In the genomic region with DNA sequence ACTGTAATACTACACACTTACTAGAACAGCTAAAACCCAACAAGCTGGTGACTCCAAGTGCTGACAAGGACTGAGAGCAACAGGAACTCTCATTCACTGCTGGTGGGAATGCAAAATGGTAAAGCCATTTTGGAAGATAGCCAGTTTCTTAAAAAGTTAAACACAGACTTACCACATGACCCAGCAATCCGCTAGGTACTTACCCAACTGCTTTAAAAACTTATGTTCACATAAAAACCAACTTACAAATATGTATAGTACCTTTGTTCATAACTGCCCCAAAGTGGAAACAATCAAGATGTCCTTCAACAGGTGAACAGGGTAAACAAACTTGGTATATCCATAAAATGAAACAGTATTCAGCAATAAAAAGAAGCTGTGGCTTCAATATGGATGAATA, we compare ENCODE assay signal across 20 cellular contexts.
DNase-seq lines count a peak whose midpoint lies in the region; ATAC-seq, FAIRE-seq and TF ChIP-seq lines count a peak whose summit lies in the region.
"Had no signal": no experiment of that assay in that cellular context is flagged by ENCODE, and none has a peak within 500 bp of the region (broad histone marks: within the 10 kb centered on the region; RNA-seq: fewer than 3 reads in every experiment).

No MANE protein-coding gene starts in this region.

- H3K36me3 ChIP-seq in HepG2 (replicated peaks in 1 of 2; ENCODE audit: control insufficient read depth in 1 of 2, insufficient read depth in 2 of 2, low read length in 2 of 2) (no peaks in the 10 kb centered on the region), right lobe of liver (no peaks in the 10 kb centered on the region), sigmoid colon (no peaks in the 10 kb centered on the region)

- H3K4me2 ChIP-seq in HepG2 (ENCODE audit: low read depth, low read length) = no peak overlapping the region
- H3K4me2 ChIP-seq: BLaER1 had no signal

- TF ChIP-seq EP300 in HepG2 (IDR thresholded peaks at IDR 0.05; ENCODE audit: low read depth in 2 of 2, low read length in 2 of 2) (peak in 1 of 2 experiments; percentile 35; a peak in 2 of 4 replicates), HepG2 (CRISPR knock-in tag; IDR thresholded peaks at IDR 0.05; ENCODE audit: borderline replicate concordance) (no peak), sigmoid colon (IDR thresholded peaks at IDR 0.05) (no peak)

- no peak for TF ChIP-seq RAD21 in HepG2 (CRISPR knock-in tag; IDR thresholded peaks at IDR 0.05)

- no peak overlapping the region for H3K4me3 ChIP-seq in HepG2 (replicated peaks in 1 of 3; ENCODE audit: insufficient read depth in 1 of 3, low read depth in 2 of 3, low read length in 3 of 3)
- H3K4me3 ChIP-seq in right lobe of liver = no peak overlapping the region
- no peak overlapping the region for H3K4me3 ChIP-seq in choroid plexus epithelial cell (ENCODE audit: low read depth, low read length)
- H3K4me3 ChIP-seq in sigmoid colon = no peak overlapping the region
- H3K4me3 ChIP-seq: BLaER1, GM23248 had no signal

- no peaks in the 10 kb centered on the region for H3K9me3 ChIP-seq in HepG2 (ENCODE audit: low read length)
- H3K9me3 ChIP-seq in right lobe of liver = no peaks in the 10 kb centered on the region
- H3K9me3 ChIP-seq in sigmoid colon = no peaks in the 10 kb centered on the region
- H3K9me3 ChIP-seq: BLaER1, Caco-2 had no signal

- DNase-seq in HepG2 (ENCODE audit: low spot score) = peak; percentile 66
- DNase-seq in right lobe of liver = no peak
- DNase-seq in amniotic epithelial cell (ENCODE audit: low read depth) = peak; percentile 6
- peak; percentile 24 for DNase-seq in choroid plexus epithelial cell (ENCODE audit: low read depth)
- DNase-seq in sigmoid colon = no peak
- DNase-seq: Caco-2; CD4-positive, CD25-positive, alpha-beta regulatory T cell; CD8-positive, alpha-beta T cell; DMS153; DND-41; GM23248; H7; HCEC 1CT had no signal

- H3K27ac ChIP-seq in HepG2 (ENCODE audit: extremely low read length, insufficient read depth, low read length) = no peak overlapping the region
- no peak overlapping the region for H3K27ac ChIP-seq in right lobe of liver
- H3K27ac ChIP-seq in sigmoid colon = no peak overlapping the region
- H3K27ac ChIP-seq: 22Rv1, BLaER1, C4-2B, GM23248 had no signal

- ATAC-seq in HepG2 = no peak
- ATAC-seq in right lobe of liver = no peak
- ATAC-seq in HG03469 (IDR thresholded peaks at IDR 0.05; ENCODE audit: unreplicated experiment) = no peak
- ATAC-seq: CD8-positive, alpha-beta T cell had no signal

- no peak for TF ChIP-seq POLR2A in HepG2 (IDR thresholded peaks at IDR 0.05; ENCODE audit: insufficient read depth in 1 of 2, low read depth in 2 of 2, low read length in 2 of 2)
- TF ChIP-seq POLR2A in right lobe of liver (IDR thresholded peaks at IDR 0.05) = no peak
- no peak for TF ChIP-seq POLR2A in sigmoid colon (IDR thresholded peaks at IDR 0.05)

- H3K9ac ChIP-seq in HepG2 (ENCODE audit: insufficient read depth, low read depth, low read length) = no peak overlapping the region
- H3K9ac ChIP-seq: BLaER1, GM23248 had no signal

- no peak for TF ChIP-seq CTCF in HepG2 (CRISPR knock-in tag; IDR thresholded peaks at IDR 0.05)
- TF ChIP-seq CTCF in right lobe of liver (IDR thresholded peaks at IDR 0.05) = no peak
- no peak for TF ChIP-seq CTCF in choroid plexus epithelial cell (conservative IDR thresholded peaks at IDR 0.05; ENCODE audit: low read depth, low read length)
- no peak for TF ChIP-seq CTCF in sigmoid colon (IDR thresholded peaks at IDR 0.05)

- H2AFZ ChIP-seq in HepG2 (ENCODE audit: low read length) = no peak overlapping the region
- H2AFZ ChIP-seq: GM23248 had no signal

- WGBS in HepG2 (ENCODE audit: low lambda C conversion rate) = 77% methylated on average over 1 of the region's 1 CpG
- WGBS in right lobe of liver (ENCODE audit: insufficient coverage, low coverage, low lambda C conversion rate, missing lambda C conversion rate) = 100% methylated on average over 1 of the region's 1 CpG
- WGBS in sigmoid colon, 2 donors = 54 to 82% methylated on average over 1 of the region's 1 CpG

- no peaks in the 10 kb centered on the region for H3K79me2 ChIP-seq in HepG2 (ENCODE audit: insufficient read depth, low read length)

- no peak for FAIRE-seq in HepG2 (lab: Jason Lieb, UNC)
- FAIRE-seq: A204.1, GM19239, H1 had no signal

- H3K27me3 ChIP-seq in HepG2 (ENCODE audit: control insufficient read depth in 1 of 2, insufficient read depth in 2 of 2, low read length in 2 of 2) (no peaks in the 10 kb centered on the region), right lobe of liver (no peaks in the 10 kb centered on the region), sigmoid colon (no peaks in the 10 kb centered on the region)
- H3K27me3 ChIP-seq: BLaER1 had no signal

- POLR2A ChIA-PET in HepG2 (lab: Yijun Ruan, JAX) = interaction anchor here (2.0 to 2.2 kb wide), 2 partner anchors 10 to 153 kb away, joined by 5 to 9 read pairs; partner anchors contain the start of gene ZFP36L2

- H3K4me1 ChIP-seq in HepG2 (ENCODE audit: insufficient read depth, low read length) (peaks cover 56% of the 10 kb centered on the region), right lobe of liver (peaks cover 0 to 26% (median 11%) of the 10 kb centered on the region in 4 donors), sigmoid colon (peaks cover 0 to 26% (median 18%) of the 10 kb centered on the region in 4 donors)
- H3K4me1 ChIP-seq: BLaER1 had no signal

- no peaks in the 10 kb centered on the region for H4K20me1 ChIP-seq in HepG2 (ENCODE audit: insufficient read depth, low read length)
- H4K20me1 ChIP-seq: BLaER1 had no signal

- CTCF ChIA-PET in HepG2 (lab: Yijun Ruan, JAX; ENCODE audit: low intra/inter-chr PET ratio, low total read pairs) = interaction anchor here (0.8 kb wide), 1 partner anchor 105 kb away, joined by 3 read pairs; no protein-coding TSS in a partner anchor

- BruUV-seq in HepG2 (replicated peaks; lab: Mats Ljungman, UMichigan) = no TSS peak

- intact Hi-C loops in HepG2 (cut with micrococcal nuclease; ENCODE audit: unreplicated experiment) = loop anchor here (5.0 kb wide), 2 partner anchors 73 to 87 kb away; no protein-coding TSS in a partner anchor
- intact Hi-C loops in right lobe of liver (cut with DNase I) = no loop called here
- intact Hi-C loops in sigmoid colon (cut with DNase I) = no loop called here

- in situ Hi-C loops in HepG2 (cut with HindIII; ENCODE audit: extremely low pct_ligation_motif_present, low pct_unique_long_range_greater_than_20kb) = no loop called here

TF ChIP-seq in HepG2, 621 proteins besides CTCF, POLR2A, EP300 and RAD21 (continues in another document):
- TF ChIP-seq THAP8 (CRISPR knock-in tag; IDR thresholded peaks at IDR 0.05; ENCODE audit: borderline replicate concordance) (no peak), SMARCE1 (IDR thresholded peaks at IDR 0.05; ENCODE audit: borderline replicate concordance) (no peak), ZNF563 (CRISPR knock-in tag; IDR thresholded peaks at IDR 0.05) (no peak), ELF3 (CRISPR knock-in tag; IDR thresholded peaks at IDR 0.05) (0 out of 2 replicates have a peak, but pooled peaks have one; percentile 26), YEATS2 (CRISPR knock-in tag; IDR thresholded peaks at IDR 0.05; ENCODE audit: borderline replicate concordance) (0 out of 2 replicates have a peak, but pooled peaks have one; percentile 28), NCOA2 (CRISPR knock-in tag; IDR thresholded peaks at IDR 0.05) (0 out of 2 replicates have a peak, but pooled peaks have one; percentile 17), FOXA3 (CRISPR knock-in tag; IDR thresholded peaks at IDR 0.05) (peak; percentile 29), SCMH1 (CRISPR knock-in tag; IDR thresholded peaks at IDR 0.05; ENCODE audit: borderline replicate concordance) (no peak), ZSCAN29 (CRISPR knock-in tag; conservative IDR thresholded peaks at IDR 0.05) (0 out of 2 replicates have a peak, but pooled peaks have one; percentile 39), RARA (CRISPR knock-in tag; IDR thresholded peaks at IDR 0.05) (peak; percentile 16; the same call in 1 of the 2 replicates), REXO4 (CRISPR knock-in tag; IDR thresholded peaks at IDR 0.05; ENCODE audit: borderline replicate concordance) (no peak), PAXIP1 (CRISPR knock-in tag; conservative IDR thresholded peaks at IDR 0.05) (peak; percentile 38; the same call in 1 of the 2 replicates)

Comparison
In these comparisons a context has a peak if more than half of its experiments do, and no peak if none do; other contexts are left out.
1. DNase-seq: peak in HepG2 (single experiment), amniotic epithelial cell (single experiment) and choroid plexus epithelial cell (single experiment); none in right lobe of liver (0 of 3) and sigmoid colon (single experiment).